19 cellular contexts compared by ENCODE assay signal in genomic region chr18:24443870-24444269, GRCh38. TPM values are rescaled to one million over a fixed set of nuclear protein-coding genes. Genes with fewer than 3 reads are reported as not detected.
DNase-seq lines count a peak whose midpoint lies in the region; ATAC-seq, FAIRE-seq and TF ChIP-seq lines count a peak whose summit lies in the region.
"Had no signal": no experiment of that assay in that cellular context is flagged by ENCODE, and none has a peak within 500 bp of the region (broad histone marks: within the 10 kb centered on the region; RNA-seq: fewer than 3 reads in every experiment).

No MANE protein-coding gene starts in this region.

- H3K4me3 Mint-ChIP-seq in astrocyte (ENCODE audit: unreplicated experiment): no peak overlapping the region
- no peak overlapping the region for H3K4me3 Mint-ChIP-seq in CD8-positive, alpha-beta T cell
- H3K4me3 Mint-ChIP-seq: activated naive CD8-positive, alpha-beta T cell treated with anti-CD3 and anti-CD28 coated beads, Interleukin-2, amount 10 ng/mL, durations not matched to agents 7 days and 5 days had no signal

- TF ChIP-seq CTCF in HL-60 (IDR thresholded peaks at IDR 0.05; ENCODE audit: insufficient read depth, low read length): no peak
- TF ChIP-seq CTCF in astrocyte (IDR thresholded peaks at IDR 0.05; ENCODE audit: insufficient read depth, low read depth, low read length): no peak
- TF ChIP-seq CTCF in heart left ventricle (IDR thresholded peaks at IDR 0.05): no peak
- no peak for TF ChIP-seq CTCF in CD8-positive, alpha-beta T cell (IDR thresholded peaks at IDR 0.05)

- no peak overlapping the region for H2AFZ ChIP-seq in astrocyte (ENCODE audit: low read depth, low read length)

- no peaks in the 10 kb centered on the region for H3K27me3 Mint-ChIP-seq in astrocyte (ENCODE audit: low read depth, unreplicated experiment)
- no peaks in the 10 kb centered on the region for H3K27me3 Mint-ChIP-seq in CD8-positive, alpha-beta T cell (ENCODE audit: low read depth)
- H3K27me3 Mint-ChIP-seq: activated naive CD8-positive, alpha-beta T cell treated with anti-CD3 and anti-CD28 coated beads, Interleukin-2, amount 10 ng/mL, durations not matched to agents 7 days and 5 days had no signal

- H3K36me3 ChIP-seq in astrocyte (ENCODE audit: insufficient read depth, low read length): peaks cover 33% of the 10 kb centered on the region
- peaks cover 0 to 97% (median 89%) of the 10 kb centered on the region in 9 donors for H3K36me3 ChIP-seq in heart left ventricle
- H3K36me3 ChIP-seq in CD8-positive, alpha-beta T cell (ENCODE audit: insufficient read depth, low read length): peaks cover 18% of the 10 kb centered on the region
- H3K36me3 ChIP-seq: BLaER1 treated with 17β-estradiol and CSF1 and Interleukin-3, amounts not matched to agents 10 nM and 100 nM had no signal

- H3K4me3 ChIP-seq in HL-60 (replicated peaks; ENCODE audit: insufficient read depth, low read length) (no peak overlapping the region), astrocyte (ENCODE audit: insufficient read depth, low read depth, low read length) (no peak overlapping the region), heart left ventricle (no peak overlapping the region)
- H3K4me3 ChIP-seq in CD8-positive, alpha-beta T cell (ENCODE audit: low read depth, low read length): no peak overlapping the region
- H3K4me3 ChIP-seq: BLaER1 treated with 17β-estradiol and CSF1 and Interleukin-3, amounts not matched to agents 10 nM and 100 nM; SJCRH30; skin epidermis had no signal

- peak overlapping the region; percentile 66 for H3K27ac Mint-ChIP-seq in astrocyte (ENCODE audit: unreplicated experiment)
- no peak overlapping the region for H3K27ac Mint-ChIP-seq in CD8-positive, alpha-beta T cell
- H3K27ac Mint-ChIP-seq: activated naive CD8-positive, alpha-beta T cell treated with anti-CD3 and anti-CD28 coated beads, Interleukin-2, amount 10 ng/mL, durations not matched to agents 7 days and 5 days had no signal

- H4K20me1 ChIP-seq in astrocyte (ENCODE audit: insufficient read depth, low read length): no peaks in the 10 kb centered on the region
- H4K20me1 ChIP-seq: BLaER1 treated with 17β-estradiol and CSF1 and Interleukin-3, amounts not matched to agents 10 nM and 100 nM had no signal

- H3K79me2 ChIP-seq in astrocyte (ENCODE audit: insufficient read depth, low read length): no peaks in the 10 kb centered on the region

- DNase-seq in HL-60 (ENCODE audit: low read depth in 1 of 2, low spot score in 1 of 2) (peak; percentile 51 to 74), astrocyte (ENCODE audit: low read depth) (no peak), NCI-H2029 treated with DMSO at 0.1 percent for 48 hours (lab: John Stamatoyannopoulos, UW) (no peak), heart left ventricle (no peak)
- DNase-seq in activated T-cell treated with anti-CD3 and anti-CD28 coated beads, Interleukin-2, amount 50 U/mL, for 48 hours: no peak
- no peak for DNase-seq in CD8-positive, alpha-beta T cell
- DNase-seq: activated CD4-positive, alpha-beta T cell treated with anti-CD3 and anti-CD28 coated beads, Interleukin-2, amount 50 U/mL, for 4 hours; activated naive CD8-positive, alpha-beta T cell treated with anti-CD3 and anti-CD28 coated beads, Interleukin-2, amount 10 ng/mL, durations not matched to agents 7 days and 5 days; effector memory CD4-positive, alpha-beta T cell; hippocampal formation; NCI-H2171 treated with DMSO at 0.1 percent for 48 hours; SJCRH30; stimulated activated CD8-positive, alpha-beta memory T cell treated with anti-CD3 and anti-CD28 coated beads, Interleukin-4, amount 100 ng/mL, for 48 hours had no signal

- H3K4me1 ChIP-seq in astrocyte (ENCODE audit: insufficient read depth, low read length) (no peaks in the 10 kb centered on the region), heart left ventricle (peaks cover 0 to 6% (median 0%) of the 10 kb centered on the region in 12 donors)
- no peaks in the 10 kb centered on the region for H3K4me1 ChIP-seq in CD8-positive, alpha-beta T cell (ENCODE audit: insufficient read depth, low read length)
- H3K4me1 ChIP-seq: SJCRH30 had no signal

- H3K9ac ChIP-seq in astrocyte (ENCODE audit: low read length): no peak overlapping the region
- H3K9ac ChIP-seq: BLaER1 treated with 17β-estradiol and CSF1 and Interleukin-3, amounts not matched to agents 10 nM and 100 nM had no signal

- peaks cover 6% of the 10 kb centered on the region for H3K4me1 Mint-ChIP-seq in astrocyte (ENCODE audit: low read depth, unreplicated experiment)
- H3K4me1 Mint-ChIP-seq in CD8-positive, alpha-beta T cell (ENCODE audit: low read depth): no peaks in the 10 kb centered on the region

- no peaks in the 10 kb centered on the region for H3K9me3 ChIP-seq in astrocyte (ENCODE audit: insufficient read depth, low read depth, low read length)
- H3K9me3 ChIP-seq in heart left ventricle: no peaks in the 10 kb centered on the region
- no peaks in the 10 kb centered on the region for H3K9me3 ChIP-seq in CD8-positive, alpha-beta T cell (ENCODE audit: low read length)
- H3K9me3 ChIP-seq: BLaER1 treated with 17β-estradiol and CSF1 and Interleukin-3, amounts not matched to agents 10 nM and 100 nM; SJCRH30 had no signal

- H3K27ac ChIP-seq in HL-60 (replicated peaks) (no peak overlapping the region; the same call in 1 of the 2 replicates), astrocyte (ENCODE audit: low read depth, low read length) (no peak overlapping the region), heart left ventricle (no peak overlapping the region)
- no peak overlapping the region for H3K27ac ChIP-seq in CD8-positive, alpha-beta T cell (ENCODE audit: low read depth, low read length)
- H3K27ac ChIP-seq: BLaER1 treated with 17β-estradiol and CSF1 and Interleukin-3, amounts not matched to agents 10 nM and 100 nM; SJCRH30; skin epidermis had no signal

- CTCF ChIA-PET in CD8-positive, alpha-beta T cell (lab: Charles Lee): interaction anchor here (1.6 kb wide), 1 partner anchor 45 kb away, joined by 4 read pairs; no protein-coding TSS in a partner anchor

- H3K9me3 Mint-ChIP-seq in astrocyte (ENCODE audit: unreplicated experiment): no peaks in the 10 kb centered on the region
- H3K9me3 Mint-ChIP-seq in CD8-positive, alpha-beta T cell: no peaks in the 10 kb centered on the region
- H3K9me3 Mint-ChIP-seq: activated naive CD8-positive, alpha-beta T cell treated with anti-CD3 and anti-CD28 coated beads, Interleukin-2, amount 10 ng/mL, durations not matched to agents 7 days and 5 days had no signal

- POLR2A ChIA-PET in CD8-positive, alpha-beta T cell (lab: Charles Lee): no interaction called here

- intact Hi-C loops in heart left ventricle (cut with DNase I): no loop called here
- intact Hi-C loops in CD8-positive, alpha-beta T cell (cut with DNase I, micrococcal nuclease): no loop called here

- peaks cover 8% of the 10 kb centered on the region for H3K36me3 Mint-ChIP-seq in astrocyte (ENCODE audit: low read depth, unreplicated experiment)
- peaks cover 82% of the 10 kb centered on the region for H3K36me3 Mint-ChIP-seq in CD8-positive, alpha-beta T cell

- H3K4me2 ChIP-seq in astrocyte (ENCODE audit: low read length): no peak overlapping the region

- 73 to 80% (median 79%) methylated on average over 2 of the region's 2 CpGs for WGBS in heart left ventricle, 4 donors

- H3K27me3 ChIP-seq in HL-60 (ENCODE audit: insufficient read depth, poor library complexity, severe bottlenecking) (no peaks in the 10 kb centered on the region), astrocyte (ENCODE audit: insufficient read depth, low read length) (no peaks in the 10 kb centered on the region), heart left ventricle (no peaks in the 10 kb centered on the region)
- no peaks in the 10 kb centered on the region for H3K27me3 ChIP-seq in CD8-positive, alpha-beta T cell (ENCODE audit: insufficient read depth, low read length)
- H3K27me3 ChIP-seq: BLaER1 treated with 17β-estradiol and CSF1 and Interleukin-3, amounts not matched to agents 10 nM and 100 nM; SJCRH30 had no signal

- peak; percentile 78 for ATAC-seq in GM18858 (IDR thresholded peaks at IDR 0.05; ENCODE audit: unreplicated experiment)
- peak; percentile 81 for ATAC-seq in HG02588 (IDR thresholded peaks at IDR 0.05; ENCODE audit: unreplicated experiment)
- ATAC-seq in heart left ventricle: no peak
- ATAC-seq in CD8-positive, alpha-beta T cell: no peak

- TF ChIP-seq POLR2A in heart left ventricle (IDR thresholded peaks at IDR 0.05): no peak

- peak; percentile 34 for FAIRE-seq in astrocyte (lab: Jason Lieb, UNC)
- FAIRE-seq: G401.6, H1 had no signal

RNA-seq across cellular contexts. Expression of gene HRH4, which starts 16.6 kb away (rescaled TPM):
- 0.17 and 0.25 TPM in 2 replicates for total RNA-seq in astrocyte
- under 1 TPM in 3 of 9 donors, not detected in 6; 0.16 to 0.24 (median 0.23) TPM for total RNA-seq in heart left ventricle
- not detected for polyA plus RNA-seq in heart left ventricle
- total RNA-seq in CD8-positive, alpha-beta T cell: not detected
- total RNA-seq: H1, SJCRH30 had no signal

RNA-seq across cellular contexts. Expression of gene IMPACT, which starts 17.4 kb away (rescaled TPM):
- 32.3 and 39.1 TPM in 2 replicates for total RNA-seq in astrocyte
- 10 to 100 TPM; 10.8 to 37.6 (median 23.8) TPM for total RNA-seq in heart left ventricle
- polyA plus RNA-seq in heart left ventricle: 1 to 10 TPM; 7.9 to 9.1 TPM
- 1 to 10 TPM; 6.5 to 10.0 TPM for total RNA-seq in CD8-positive, alpha-beta T cell

RNA-seq across cellular contexts. Expression of gene OSBPL1A, which starts 46.2 kb away (rescaled TPM):
- total RNA-seq in astrocyte: 27.7 and 29.6 TPM in 2 replicates
- total RNA-seq in heart left ventricle: 10 to 100 TPM; 49.7 to 85.4 (median 76.1) TPM
- 10 to 100 TPM; 32.8 to 40.6 TPM for polyA plus RNA-seq in heart left ventricle
- total RNA-seq in CD8-positive, alpha-beta T cell: 1 to 10 TPM; 1.3 to 1.6 TPM

Comparison
In these comparisons a context has a peak if more than half of its experiments do, and no peak if none do; other contexts are left out.
1. ATAC-seq: peak in GM18858 (single experiment) and HG02588 (single experiment); none in heart left ventricle (0 of 4) and CD8-positive, alpha-beta T cell (single experiment).
2. DNase-seq: peak in HL-60 (2 of 2); none in astrocyte (single experiment), NCI-H2029 treated with DMSO at 0.1 percent for 48 hours (single experiment), heart left ventricle (0 of 5), activated T-cell treated with anti-CD3 and anti-CD28 coated beads, Interleukin-2, amount 50 U/mL, for 48 hours (0 of 2) and CD8-positive, alpha-beta T cell (0 of 7).
3. RNA of gene OSBPL1A, which starts 46.2 kb away (total RNA-seq): 49.7 to 85.4 TPM in heart left ventricle and 27.7 to 29.6 TPM in astrocyte; 1.3 to 1.6 TPM in CD8-positive, alpha-beta T cell; every median in the first group is over 10 times any median in the second.